Comparison of ENCODE assay signal across 28 cellular contexts in the genomic region with DNA sequence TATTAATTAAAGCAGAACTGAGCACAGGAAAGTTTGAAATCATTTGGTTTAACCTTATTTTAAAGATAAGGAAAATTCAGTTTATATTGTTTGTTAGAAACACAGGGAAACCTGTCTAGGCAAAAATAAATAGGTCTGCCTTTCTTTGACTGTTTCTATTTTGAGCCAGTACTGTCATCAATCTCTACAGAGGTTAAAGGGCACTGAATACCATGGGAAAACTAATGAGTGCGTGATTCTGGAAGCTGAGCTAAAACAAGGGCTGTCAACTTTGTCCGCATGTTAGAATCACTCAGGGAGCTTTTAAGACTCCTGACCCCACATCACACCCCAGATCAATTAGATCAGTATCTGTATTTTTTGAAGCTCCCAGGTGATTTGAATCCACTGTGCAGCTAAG. TPM values are rescaled to one million over a fixed set of nuclear protein-coding genes. Genes with fewer than 3 reads are reported as not detected.
DNase-seq lines count a peak whose midpoint lies in the region; ATAC-seq, FAIRE-seq and TF ChIP-seq lines count a peak whose summit lies in the region.
"Had no signal": no experiment of that assay in that cellular context is flagged by ENCODE, and none has a peak within 500 bp of the region (broad histone marks: within the 10 kb centered on the region; RNA-seq: fewer than 3 reads in every experiment).

No MANE protein-coding gene starts in this region.

- no peak overlapping the region for H3K18ac ChIP-seq in trophoblast cell (ENCODE audit: low read length)

- TF ChIP-seq EP300 in HepG2 (IDR thresholded peaks at IDR 0.05; ENCODE audit: low read depth in 2 of 2, low read length in 2 of 2) (no peak), HepG2 (CRISPR knock-in tag; IDR thresholded peaks at IDR 0.05; ENCODE audit: borderline replicate concordance) (no peak)

- no peak for TF ChIP-seq RAD21 in liver (IDR thresholded peaks at IDR 0.05)
- no peak for TF ChIP-seq RAD21 in HepG2 (CRISPR knock-in tag; IDR thresholded peaks at IDR 0.05)

- WGBS in liver = 33% methylated on average over 2 of the region's 2 CpGs
- WGBS in HepG2 (ENCODE audit: low lambda C conversion rate) = 96% methylated on average over 2 of the region's 2 CpGs
- WGBS in trophoblast cell (ENCODE audit: extremely low coverage, insufficient coverage, insufficient read length) = no CpG with 5 or more reads among the region's 2 CpGs

- CTCF ChIA-PET in HepG2 (lab: Yijun Ruan, JAX; ENCODE audit: low intra/inter-chr PET ratio, low total read pairs) = no interaction called here

- H2AFZ ChIP-seq in HepG2 (ENCODE audit: low read length) = no peak overlapping the region
- H2AFZ ChIP-seq in trophoblast cell (ENCODE audit: insufficient read depth, low read length, poor library complexity) = no peak overlapping the region
- H2AFZ ChIP-seq: PC-9 had no signal

- H3K4me3 ChIP-seq in liver (ENCODE audit: low read depth in 1 of 3, low read length in 3 of 3) = no peak overlapping the region
- no peak overlapping the region for H3K4me3 ChIP-seq in HepG2 (replicated peaks in 1 of 3; ENCODE audit: insufficient read depth in 1 of 3, low read depth in 2 of 3, low read length in 3 of 3)
- H3K4me3 ChIP-seq in right atrium auricular region = no peak overlapping the region
- H3K4me3 ChIP-seq in trophoblast cell (ENCODE audit: low read depth, low read length) = no peak overlapping the region
- H3K4me3 ChIP-seq in uterus = no peak overlapping the region
- H3K4me3 ChIP-seq: A549, PC-9 had no signal

- H3K14ac ChIP-seq in trophoblast cell (ENCODE audit: low read length) = no peak overlapping the region

- FAIRE-seq in HepG2 (lab: Jason Lieb, UNC) = no peak
- FAIRE-seq: A549, D721Med had no signal

- ATAC-seq in HepG2 (no peak), GM21360 (IDR thresholded peaks at IDR 0.05; ENCODE audit: unreplicated experiment) (no peak)
- ATAC-seq: A549 had no signal

- POLR2A ChIA-PET in HepG2 (lab: Yijun Ruan, JAX) = no interaction called here

- no TSS peak for BruUV-seq in HepG2 (replicated peaks; lab: Mats Ljungman, UMichigan)

- peaks cover 7% of the 10 kb centered on the region for H3K79me1 ChIP-seq in trophoblast cell (ENCODE audit: low read length)

- no peak for TF ChIP-seq CTCF in liver (IDR thresholded peaks at IDR 0.05; ENCODE audit: low read depth, low read length, missing input control)
- no peak for TF ChIP-seq CTCF in HepG2 (CRISPR knock-in tag; IDR thresholded peaks at IDR 0.05)
- TF ChIP-seq CTCF in right atrium auricular region (IDR thresholded peaks at IDR 0.05) = no peak
- no peak for TF ChIP-seq CTCF in uterus (IDR thresholded peaks at IDR 0.05)

- H3K79me2 ChIP-seq in HepG2 (ENCODE audit: insufficient read depth, low read length) (no peaks in the 10 kb centered on the region), trophoblast cell (ENCODE audit: control insufficient read depth, insufficient read depth, low read length, poor library complexity) (no peaks in the 10 kb centered on the region)

- no peak overlapping the region for H2BK12ac ChIP-seq in trophoblast cell (ENCODE audit: low read length)

- DNase-seq in HepG2 (ENCODE audit: low spot score) (no peak), right atrium auricular region (ENCODE audit: low spot score) (no peak), trophoblast cell (no peak), uterus (no peak), putamen (ENCODE audit: low spot score) (no peak)
- DNase-seq in activated T-cell treated with anti-CD3 and anti-CD28 coated beads, Interleukin-2, amount 50 U/mL, for 48 hours = no peak
- DNase-seq: activated CD4-positive, alpha-beta T cell treated with anti-CD3 and anti-CD28 coated beads, Interleukin-2, amount 10 ng/mL, durations not matched to agents 7 days and 5 days; activated effector memory CD4-positive, alpha-beta T cell treated with anti-CD3 and anti-CD28 coated beads, Interleukin-2, amount 50 U/mL, for 16 hours; activated T-cell treated with anti-CD3 and anti-CD28 coated beads, Interleukin-2, amount 50 U/mL, for 1 hour; CD4-positive, CD25-positive, alpha-beta regulatory T cell; DND-41; endodermal cell; foreskin fibroblast; GF-D8; HCEC 1CT; hippocampal formation; NCI-H1436 treated with DMSO at 0.1 percent for 48 hours; NCI-H2081 treated with DMSO at 0.1 percent for 48 hours; NCI-H226; NCI-H526 treated with DMSO at 0.1 percent for 48 hours; PC-9; SHP77 treated with DMSO at 0.1 percent for 48 hours; stimulated activated CD4-positive, alpha-beta T cell treated with anti-CD3 and anti-CD28 coated beads, Interleukin-4, amount 100 ng/mL, for 24 hours; T1000 had no signal

- in situ Hi-C loops in HepG2 (cut with HindIII; ENCODE audit: extremely low pct_ligation_motif_present, low pct_unique_long_range_greater_than_20kb) = no loop called here

- H3K4me1 ChIP-seq in liver (ENCODE audit: control insufficient read depth in 4 of 4, insufficient read depth in 4 of 4, low read length in 3 of 4) (peaks cover 2 to 20% (median 7%) of the 10 kb centered on the region in 4 donors), HepG2 (ENCODE audit: insufficient read depth, low read length) (no peaks in the 10 kb centered on the region), right atrium auricular region (peaks cover 0 to 16% of the 10 kb centered on the region in 2 donors), trophoblast cell (ENCODE audit: control insufficient read depth in 1 of 2, insufficient read depth in 2 of 2, low read length in 2 of 2) (peaks cover 12% of the 10 kb centered on the region in 2 experiments), uterus (no peaks in the 10 kb centered on the region)
- H3K4me1 ChIP-seq: A549 had no signal

- H3K27me3 ChIP-seq in liver (ENCODE audit: control insufficient read depth in 4 of 4, insufficient read depth in 4 of 4, low read length in 3 of 4) = no peaks in the 10 kb centered on the region
- no peaks in the 10 kb centered on the region for H3K27me3 ChIP-seq in HepG2 (ENCODE audit: control insufficient read depth in 1 of 2, insufficient read depth in 2 of 2, low read length in 2 of 2)
- no peaks in the 10 kb centered on the region for H3K27me3 ChIP-seq in right atrium auricular region
- H3K27me3 ChIP-seq in trophoblast cell (ENCODE audit: insufficient read depth, low read length) = no peaks in the 10 kb centered on the region
- no peaks in the 10 kb centered on the region for H3K27me3 ChIP-seq in uterus

- intact Hi-C loops in HepG2 (cut with micrococcal nuclease; ENCODE audit: unreplicated experiment) (no loop called here), uterus (cut with DNase I; ENCODE audit: low total_unique reads) (no loop called here)

- H3K4me2 ChIP-seq in HepG2 (ENCODE audit: low read depth, low read length) (no peak overlapping the region), trophoblast cell (ENCODE audit: low read length) (no peak overlapping the region)
- H3K4me2 ChIP-seq: A549, PC-9 had no signal

- H3K36me3 ChIP-seq in liver (ENCODE audit: control insufficient read depth in 4 of 4, insufficient read depth in 3 of 4, low read depth in 1 of 4, low read length in 3 of 4) = no peaks in the 10 kb centered on the region
- no peaks in the 10 kb centered on the region for H3K36me3 ChIP-seq in HepG2 (replicated peaks in 1 of 2; ENCODE audit: control insufficient read depth in 1 of 2, insufficient read depth in 2 of 2, low read length in 2 of 2)
- H3K36me3 ChIP-seq in right atrium auricular region = no peaks in the 10 kb centered on the region
- no peaks in the 10 kb centered on the region for H3K36me3 ChIP-seq in trophoblast cell (ENCODE audit: control insufficient read depth in 1 of 2, insufficient read depth in 2 of 2, low read length in 2 of 2)
- no peaks in the 10 kb centered on the region for H3K36me3 ChIP-seq in uterus

- no peak overlapping the region for H3K23ac ChIP-seq in trophoblast cell (ENCODE audit: low read length)

- H2AK5ac ChIP-seq in trophoblast cell (ENCODE audit: low read length) = no peak overlapping the region

- TF ChIP-seq POLR2A in HepG2 (IDR thresholded peaks at IDR 0.05; ENCODE audit: insufficient read depth in 1 of 2, low read depth in 2 of 2, low read length in 2 of 2) = no peak
- no peak for TF ChIP-seq POLR2A in uterus (IDR thresholded peaks at IDR 0.05)

- H3K9ac ChIP-seq in liver (ENCODE audit: low read depth in 1 of 2, low read length in 2 of 2) (peak overlapping the region in 1 of 2 donors; percentile 45), HepG2 (ENCODE audit: insufficient read depth, low read depth, low read length) (no peak overlapping the region), trophoblast cell (ENCODE audit: low read length) (no peak overlapping the region)

- H3K27ac ChIP-seq in liver (ENCODE audit: low read depth in 1 of 2, low read length in 2 of 2) (peak overlapping the region; percentile 54 to 67), HepG2 (ENCODE audit: extremely low read length, insufficient read depth, low read length) (no peak overlapping the region), right atrium auricular region (peak overlapping the region; percentile 28 to 62), trophoblast cell (ENCODE audit: low read depth, low read length) (peak overlapping the region; percentile 84), uterus (peak overlapping the region; percentile 56 to 66)
- H3K27ac ChIP-seq: A549, PC-9 had no signal

- H4K20me1 ChIP-seq in HepG2 (ENCODE audit: insufficient read depth, low read length) = no peaks in the 10 kb centered on the region

- no peak overlapping the region for H2BK120ac ChIP-seq in trophoblast cell (ENCODE audit: insufficient read depth, low read length, poor library complexity)

- H4K8ac ChIP-seq in trophoblast cell (ENCODE audit: low read depth, low read length) = no peak overlapping the region

- H4K91ac ChIP-seq in trophoblast cell (ENCODE audit: low read depth, low read length) = no peak overlapping the region

- H4K12ac ChIP-seq in trophoblast cell (ENCODE audit: low read depth, low read length) = no peak overlapping the region

- no peak overlapping the region for H3K4ac ChIP-seq in trophoblast cell (ENCODE audit: low read depth, low read length)

- H3K9me3 ChIP-seq in liver (ENCODE audit: control insufficient read depth in 4 of 4, low read length in 3 of 4) (no peaks in the 10 kb centered on the region), HepG2 (ENCODE audit: low read length) (no peaks in the 10 kb centered on the region), right atrium auricular region (no peaks in the 10 kb centered on the region), trophoblast cell (ENCODE audit: insufficient read depth, low read depth, low read length) (no peaks in the 10 kb centered on the region), uterus (no peaks in the 10 kb centered on the region)
- H3K9me3 ChIP-seq: A549 had no signal

- H2BK5ac ChIP-seq in trophoblast cell (ENCODE audit: low read depth, low read length, poor library complexity) = no peak overlapping the region

RNA-seq across cellular contexts. Expression of gene NOPCHAP1, which starts 38.8 kb away (rescaled TPM):
- total RNA-seq in liver (1 to 10 TPM; 2.1 to 3.6 TPM), HepG2 (2016; rRNA removed; fragmentation: Illumina TruSeq; extraction: Trizol) (38.1 and 51.5 TPM in 2 replicates), right atrium auricular region (1 to 10 TPM; 1.9 to 3.7 TPM), uterus (10 to 100 TPM in 3 of 4 donors, 1 to 10 TPM in 1; 8.6 to 29.4 (median 14.5) TPM)
- polyA plus RNA-seq in liver (10 to 100 TPM in 1 of 2 donors, 1 to 10 TPM in 1; 3.4 to 18.6 TPM), HepG2 (2011; rRNA removed) (4.5 and 5.7 TPM in 2 replicates)
- total RNA-seq in HepG2 (2016; cell fraction: cytosol; rRNA removed; fragmentation: Illumina TruSeq; extraction: Trizol; ENCODE audit: low read depth) = 18.0 and 20.8 TPM in 2 replicates
- 36.7 and 52.0 TPM in 2 replicates for total RNA-seq in HepG2 (2016; cell fraction: insoluble cytoplasmic fraction; rRNA removed; fragmentation: Illumina TruSeq; extraction: Trizol)
- 20.7 and 21.6 TPM in 2 replicates for total RNA-seq in HepG2 (2016; cell fraction: membrane; rRNA removed; fragmentation: Illumina TruSeq; extraction: Trizol)
- total RNA-seq in HepG2 (2016; cell fraction: nucleus; rRNA removed; fragmentation: Illumina TruSeq; extraction: Trizol) = 13.0 and 14.4 TPM in 2 replicates
- polyA plus RNA-seq in HepG2 (2011; cell fraction: cytosol; rRNA removed) = 5.2 and 5.8 TPM in 2 replicates
- polyA plus RNA-seq in HepG2 (2011; cell fraction: nucleus; rRNA removed) = 2.0 and 2.5 TPM in 2 replicates
- polyA plus RNA-seq in HepG2 (2012) = 8.4 and 15.0 TPM in 2 replicates
- 13.1 and 13.3 TPM in 2 replicates for polyA plus RNA-seq in HepG2 (2016; cell fraction: cytosol; fragmentation: Illumina TruSeq; extraction: Trizol; ENCODE audit: low read depth)
- 30.0 and 32.6 TPM in 2 replicates for polyA plus RNA-seq in HepG2 (2016; cell fraction: insoluble cytoplasmic fraction; fragmentation: Illumina TruSeq; extraction: Trizol; ENCODE audit: low read depth)
- 12.7 and 13.5 TPM in 2 replicates for polyA plus RNA-seq in HepG2 (2016; cell fraction: membrane; fragmentation: Illumina TruSeq; extraction: Trizol; ENCODE audit: low read depth)
- 12.6 and 19.4 TPM in 2 replicates for polyA plus RNA-seq in HepG2 (2016; cell fraction: nucleus; fragmentation: Illumina TruSeq; extraction: Trizol; ENCODE audit: insufficient read depth, low read depth)
- 3.9 and 12.6 TPM in 2 replicates for polyA minus RNA-seq in HepG2 (2011; rRNA and poly(A)+ RNA removed; ENCODE audit: low replicate concordance)
- 2.9 and 5.5 TPM in 2 replicates for polyA minus RNA-seq in HepG2 (2011; cell fraction: cytosol; rRNA and poly(A)+ RNA removed)
- 6.6 and 7.3 TPM in 2 replicates for polyA minus RNA-seq in HepG2 (2011; cell fraction: nucleus; rRNA and poly(A)+ RNA removed)
- polyA plus RNA-seq in trophoblast cell (2013) = 25.3 and 26.0 TPM in 2 replicates

RNA-seq across cellular contexts. Expression of gene ALDH1L2, which starts 59.3 kb away (rescaled TPM):
- total RNA-seq in liver (under 1 TPM; 0.19 to 0.25 TPM), HepG2 (2016; rRNA removed; fragmentation: Illumina TruSeq; extraction: Trizol) (0.40 and 0.87 TPM in 2 replicates), right atrium auricular region (1 to 10 TPM; 1.2 to 2.5 TPM), uterus (10 to 100 TPM in 1 of 4 donors, 1 to 10 TPM in 2, under 1 TPM in 1; 0.77 to 21.4 (median 3.0) TPM)
- polyA plus RNA-seq in liver (under 1 TPM; 0.03 to 0.10 TPM), HepG2 (2011; rRNA removed) (4.0 and 4.6 TPM in 2 replicates)
- under 0.01 and 0.09 TPM in 2 replicates for total RNA-seq in HepG2 (2016; cell fraction: cytosol; rRNA removed; fragmentation: Illumina TruSeq; extraction: Trizol; ENCODE audit: low read depth)
- 0.59 and 0.87 TPM in 2 replicates for total RNA-seq in HepG2 (2016; cell fraction: insoluble cytoplasmic fraction; rRNA removed; fragmentation: Illumina TruSeq; extraction: Trizol)
- total RNA-seq in HepG2 (2016; cell fraction: membrane; rRNA removed; fragmentation: Illumina TruSeq; extraction: Trizol) = 0.17 and 0.25 TPM in 2 replicates
- 0.75 and 1.5 TPM in 2 replicates for total RNA-seq in HepG2 (2016; cell fraction: nucleus; rRNA removed; fragmentation: Illumina TruSeq; extraction: Trizol)
- polyA plus RNA-seq in HepG2 (2011; cell fraction: cytosol; rRNA removed) = 2.2 and 3.0 TPM in 2 replicates
- 3.5 and 4.1 TPM in 2 replicates for polyA plus RNA-seq in HepG2 (2011; cell fraction: nucleus; rRNA removed)
- polyA plus RNA-seq in HepG2 (2012) = 1.9 and 3.4 TPM in 2 replicates
- polyA plus RNA-seq in HepG2 (2016; cell fraction: cytosol; fragmentation: Illumina TruSeq; extraction: Trizol; ENCODE audit: low read depth) = 0.02 and 0.03 TPM in 2 replicates
- polyA plus RNA-seq in HepG2 (2016; cell fraction: insoluble cytoplasmic fraction; fragmentation: Illumina TruSeq; extraction: Trizol; ENCODE audit: low read depth) = 0.71 and 0.83 TPM in 2 replicates
- polyA plus RNA-seq in HepG2 (2016; cell fraction: membrane; fragmentation: Illumina TruSeq; extraction: Trizol; ENCODE audit: low read depth) = 0.06 and 0.12 TPM in 2 replicates
- polyA plus RNA-seq in HepG2 (2016; cell fraction: nucleus; fragmentation: Illumina TruSeq; extraction: Trizol; ENCODE audit: insufficient read depth, low read depth) = 0.62 and 1.1 TPM in 2 replicates
- polyA minus RNA-seq in HepG2 (2011; rRNA and poly(A)+ RNA removed; ENCODE audit: low replicate concordance) = 0.49 and 4.9 TPM in 2 replicates
- polyA minus RNA-seq in HepG2 (2011; cell fraction: cytosol; rRNA and poly(A)+ RNA removed) = 3.2 and 3.6 TPM in 2 replicates
- polyA minus RNA-seq in HepG2 (2011; cell fraction: nucleus; rRNA and poly(A)+ RNA removed) = 10.1 and 11.7 TPM in 2 replicates
- polyA plus RNA-seq in trophoblast cell (2013) = 1.00 and 1.2 TPM in 2 replicates
- total RNA-seq: CD4-positive, CD25-positive, alpha-beta regulatory T cell had no signal
- polyA plus RNA-seq: CD4-positive, CD25-positive, alpha-beta regulatory T cell had no signal
